ENCODE assay signal across 39 cellular contexts in the genomic region with DNA sequence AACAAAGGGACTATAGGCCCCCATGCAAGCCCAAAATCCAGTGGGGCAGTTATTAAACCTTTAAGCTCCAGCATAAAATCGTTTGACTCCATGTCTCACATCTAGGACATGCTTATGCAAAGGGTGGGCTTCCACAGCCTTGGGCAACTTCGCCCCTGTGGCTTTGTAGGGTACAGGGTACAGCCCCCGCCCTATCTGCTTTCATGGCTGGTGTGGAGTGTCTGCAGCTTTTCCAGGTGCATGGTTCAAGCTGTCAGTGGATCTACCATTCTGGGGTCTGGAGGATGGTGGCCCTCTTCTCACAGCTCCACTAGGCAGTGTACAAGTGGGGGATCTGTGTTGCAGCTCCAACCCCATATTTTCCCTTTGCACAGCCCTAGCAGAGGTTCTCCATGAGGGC.
"Had no signal": no experiment of that assay in that cellular context is flagged by ENCODE, and none has a peak within 500 bp of the region (broad histone marks: within the 10 kb centered on the region; RNA-seq: fewer than 3 reads in every experiment).

No MANE protein-coding gene starts in this region.

- H3K4me1 ChIP-seq: adrenal gland, ascending aorta, body of pancreas, breast epithelium had no signal

- H3K27ac ChIP-seq: adrenal gland, ascending aorta, body of pancreas, brain microvascular endothelial cell, breast epithelium, cardiac muscle cell had no signal

- H3K9me3 ChIP-seq: adrenal gland, ascending aorta, body of pancreas, breast epithelium had no signal

- H3K4me3 Mint-ChIP-seq: activated naive CD4-positive, alpha-beta T cell treated with anti-CD3 and anti-CD28 coated beads for 36 hours; activated naive CD4-positive, alpha-beta T cell treated with anti-CD3 and anti-CD28 coated beads, Interleukin-2, amount 10 ng/mL, durations not matched to agents 7 days and 5 days; activated naive CD4-positive, alpha-beta T cell treated with anti-CD3 and anti-CD28 coated beads, Interleukin-2, amount 50 U/mL, for 24 hours; activated naive CD8-positive, alpha-beta T cell; activated naive CD8-positive, alpha-beta T cell treated with anti-CD3 and anti-CD28 coated beads for 36 hours; activated naive CD8-positive, alpha-beta T cell treated with anti-CD3 and anti-CD28 coated beads, Interleukin-2, amount 10 ng/mL, durations not matched to agents 7 days and 5 days; activated naive CD8-positive, alpha-beta T cell treated with anti-CD3 and anti-CD28 coated beads, Interleukin-2, amount 50 U/mL, for 24 hours; activated T-cell treated with anti-CD3 and anti-CD28 coated beads, Interleukin-2, amount 50 U/mL, for 24 hours; activated T-cell treated with anti-CD3 and anti-CD28 coated beads, Interleukin-2, amount 50 U/mL, for 4 hours; activated T-cell treated with anti-CD3 and anti-CD28 coated beads, Interleukin-2, amount 50 U/mL, for 72 hours; activated T-helper 1 cell treated with anti-CD3 and anti-CD28 coated beads, Interleukin-12 subunit alpha, Interleukin-12 subunit beta, Interleukin-2, Interleukin-4 antibody, amounts not matched to agents 30 ng/mL and 10 ng/mL and 1 ng/mL, durations not matched to agents 14 hours and 24 hours and 36 hours; activated T-helper 17 cell treated with anti-CD3 and anti-CD28 coated beads, Interleukin-2, amount 50 U/mL, for 72 hours; brain; central memory CD8-positive, alpha-beta T cell had no signal

- H3K27ac Mint-ChIP-seq: activated naive CD4-positive, alpha-beta T cell treated with anti-CD3 and anti-CD28 coated beads for 36 hours; activated naive CD4-positive, alpha-beta T cell treated with anti-CD3 and anti-CD28 coated beads, Interleukin-2, amount 10 ng/mL, durations not matched to agents 7 days and 5 days; activated naive CD4-positive, alpha-beta T cell treated with anti-CD3 and anti-CD28 coated beads, Interleukin-2, amount 50 U/mL, for 24 hours; activated naive CD4-positive, alpha-beta T cell treated with anti-CD3 and anti-CD28 coated beads, Interleukin-2, amount 50 U/mL, for 72 hours; activated naive CD8-positive, alpha-beta T cell; activated naive CD8-positive, alpha-beta T cell treated with anti-CD3 and anti-CD28 coated beads for 36 hours; activated naive CD8-positive, alpha-beta T cell treated with anti-CD3 and anti-CD28 coated beads, Interleukin-2, amount 10 ng/mL, durations not matched to agents 7 days and 5 days; activated naive CD8-positive, alpha-beta T cell treated with anti-CD3 and anti-CD28 coated beads, Interleukin-2, amount 50 U/mL, for 24 hours; activated T-cell treated with anti-CD3 and anti-CD28 coated beads, Interleukin-2, amount 50 U/mL, for 24 hours; activated T-cell treated with anti-CD3 and anti-CD28 coated beads, Interleukin-2, amount 50 U/mL, for 72 hours; activated T-helper 1 cell treated with anti-CD3 and anti-CD28 coated beads, Interleukin-12 subunit alpha, Interleukin-12 subunit beta, Interleukin-2, Interleukin-4 antibody, amounts not matched to agents 30 ng/mL and 10 ng/mL and 1 ng/mL, durations not matched to agents 14 hours and 24 hours and 36 hours; activated T-helper 17 cell treated with anti-CD3 and anti-CD28 coated beads, Interleukin-2, amount 50 U/mL, for 72 hours; activated T-helper 2 cell treated with anti-CD3 and anti-CD28 coated beads, Interferon-gamma antibody, Interleukin-2, Interleukin-4, amounts not matched to agents 10 μg/mL and 5 μg/mL and 100 μg/mL, durations not matched to agents 14 hours and 24 hours and 36 hours; brain had no signal

- DNase-seq: activated effector memory CD4-positive, alpha-beta T cell treated with anti-CD3 and anti-CD28 coated beads, Interleukin-2, amount 50 U/mL, for 16 hours; activated effector memory CD4-positive, alpha-beta T cell treated with Interleukin-2 at 50 U/mL for 16 hours; activated gamma-delta T cell; activated gamma-delta T cell treated with Interleukin-2 at 50 U/mL for 16 hours; activated naive CD4-positive, alpha-beta T cell; activated naive CD4-positive, alpha-beta T cell treated with anti-CD3 and anti-CD28 coated beads for 36 hours; activated naive CD4-positive, alpha-beta T cell treated with anti-CD3 and anti-CD28 coated beads, Interleukin-2, amount 10 ng/mL, durations not matched to agents 7 days and 5 days; activated naive CD4-positive, alpha-beta T cell treated with anti-CD3 and anti-CD28 coated beads, Interleukin-2, amount 50 U/mL, for 16 hours; activated naive CD4-positive, alpha-beta T cell treated with Interleukin-2 at 50 U/mL for 16 hours; activated naive CD8-positive, alpha-beta T cell treated with anti-CD3 and anti-CD28 coated beads for 36 hours; activated naive CD8-positive, alpha-beta T cell treated with anti-CD3 and anti-CD28 coated beads, Interleukin-2, amount 10 ng/mL, durations not matched to agents 7 days and 5 days; activated naive CD8-positive, alpha-beta T cell treated with anti-CD3 and anti-CD28 coated beads, Interleukin-2, amount 50 U/mL, for 24 hours; activated T-cell treated with anti-CD3 and anti-CD28 coated beads for 4 hours; activated T-cell treated with anti-CD3 and anti-CD28 coated beads, Interleukin-2, amount 50 U/mL, for 1 hour; activated T-cell treated with anti-CD3 and anti-CD28 coated beads, Interleukin-2, amount 50 U/mL, for 24 hours; activated T-cell treated with anti-CD3 and anti-CD28 coated beads, Interleukin-2, amount 50 U/mL, for 4 hours; activated T-cell treated with anti-CD3 and anti-CD28 coated beads, Interleukin-2, amount 50 U/mL, for 48 hours; activated T-cell treated with anti-CD3 and anti-CD28 coated beads, Interleukin-2, amount 50 U/mL, for 72 hours; adrenal gland; amniotic stem cell; amygdala; anterior cingulate cortex; aorta; body of pancreas; brain microvascular endothelial cell; caudate nucleus; central memory CD4-positive, alpha-beta T cell; cerebellar nuclear complex had no signal

- H3K27me3 ChIP-seq: adrenal gland, ascending aorta, body of pancreas, brain microvascular endothelial cell, breast epithelium, cardiac muscle cell had no signal

- H3K4me1 Mint-ChIP-seq: activated naive CD4-positive, alpha-beta T cell treated with anti-CD3 and anti-CD28 coated beads, Interleukin-2, amount 10 ng/mL, durations not matched to agents 7 days and 5 days; activated naive CD4-positive, alpha-beta T cell treated with anti-CD3 and anti-CD28 coated beads, Interleukin-2, amount 50 U/mL, for 24 hours; activated naive CD8-positive, alpha-beta T cell treated with anti-CD3 and anti-CD28 coated beads for 36 hours; activated naive CD8-positive, alpha-beta T cell treated with anti-CD3 and anti-CD28 coated beads, Interleukin-2, amount 10 ng/mL, durations not matched to agents 7 days and 5 days; activated naive CD8-positive, alpha-beta T cell treated with anti-CD3 and anti-CD28 coated beads, Interleukin-2, amount 50 U/mL, for 24 hours; activated T-helper 17 cell treated with anti-CD3 and anti-CD28 coated beads, Interleukin-2, amount 50 U/mL, for 72 hours; brain; central memory CD8-positive, alpha-beta T cell had no signal

- H3K27me3 Mint-ChIP-seq: activated naive CD4-positive, alpha-beta T cell treated with anti-CD3 and anti-CD28 coated beads, Interleukin-2, amount 10 ng/mL, durations not matched to agents 7 days and 5 days; activated naive CD4-positive, alpha-beta T cell treated with anti-CD3 and anti-CD28 coated beads, Interleukin-2, amount 50 U/mL, for 24 hours; activated naive CD8-positive, alpha-beta T cell; activated naive CD8-positive, alpha-beta T cell treated with anti-CD3 and anti-CD28 coated beads for 36 hours; activated naive CD8-positive, alpha-beta T cell treated with anti-CD3 and anti-CD28 coated beads, Interleukin-2, amount 10 ng/mL, durations not matched to agents 7 days and 5 days; activated naive CD8-positive, alpha-beta T cell treated with anti-CD3 and anti-CD28 coated beads, Interleukin-2, amount 50 U/mL, for 24 hours; activated T-cell treated with anti-CD3 and anti-CD28 coated beads, Interleukin-2, amount 50 U/mL, for 24 hours; activated T-helper 17 cell treated with anti-CD3 and anti-CD28 coated beads, Interleukin-2, amount 50 U/mL, for 72 hours; brain; central memory CD8-positive, alpha-beta T cell had no signal

- H3K36me3 Mint-ChIP-seq: activated naive CD4-positive, alpha-beta T cell treated with anti-CD3 and anti-CD28 coated beads, Interleukin-2, amount 10 ng/mL, durations not matched to agents 7 days and 5 days; activated naive CD4-positive, alpha-beta T cell treated with anti-CD3 and anti-CD28 coated beads, Interleukin-2, amount 50 U/mL, for 24 hours; activated naive CD8-positive, alpha-beta T cell; activated naive CD8-positive, alpha-beta T cell treated with anti-CD3 and anti-CD28 coated beads for 36 hours; activated naive CD8-positive, alpha-beta T cell treated with anti-CD3 and anti-CD28 coated beads, Interleukin-2, amount 10 ng/mL, durations not matched to agents 7 days and 5 days; brain had no signal

- H3K4me3 ChIP-seq: adrenal gland, ascending aorta, body of pancreas, breast epithelium, cardiac muscle cell had no signal

- H3K36me3 ChIP-seq: adrenal gland, ascending aorta, brain microvascular endothelial cell, breast epithelium, cardiac muscle cell had no signal

- ATAC-seq: activated naive CD4-positive, alpha-beta T cell treated with anti-CD3 and anti-CD28 coated beads, Interleukin-2, amount 50 U/mL, for 72 hours; activated naive CD8-positive, alpha-beta T cell treated with anti-CD3 and anti-CD28 coated beads, Interleukin-2, amount 50 U/mL, for 24 hours; activated T-cell treated with anti-CD3 and anti-CD28 coated beads, Interleukin-2, amount 50 U/mL, for 4 hours; activated T-cell treated with anti-CD3 and anti-CD28 coated beads, Interleukin-2, amount 50 U/mL, for 72 hours; activated T-helper 17 cell treated with anti-CD3 and anti-CD28 coated beads, Interleukin-2, amount 50 U/mL, for 72 hours; body of pancreas had no signal
